Comparison of ENCODE assay signal across 10 cellular contexts in the genomic region with DNA sequence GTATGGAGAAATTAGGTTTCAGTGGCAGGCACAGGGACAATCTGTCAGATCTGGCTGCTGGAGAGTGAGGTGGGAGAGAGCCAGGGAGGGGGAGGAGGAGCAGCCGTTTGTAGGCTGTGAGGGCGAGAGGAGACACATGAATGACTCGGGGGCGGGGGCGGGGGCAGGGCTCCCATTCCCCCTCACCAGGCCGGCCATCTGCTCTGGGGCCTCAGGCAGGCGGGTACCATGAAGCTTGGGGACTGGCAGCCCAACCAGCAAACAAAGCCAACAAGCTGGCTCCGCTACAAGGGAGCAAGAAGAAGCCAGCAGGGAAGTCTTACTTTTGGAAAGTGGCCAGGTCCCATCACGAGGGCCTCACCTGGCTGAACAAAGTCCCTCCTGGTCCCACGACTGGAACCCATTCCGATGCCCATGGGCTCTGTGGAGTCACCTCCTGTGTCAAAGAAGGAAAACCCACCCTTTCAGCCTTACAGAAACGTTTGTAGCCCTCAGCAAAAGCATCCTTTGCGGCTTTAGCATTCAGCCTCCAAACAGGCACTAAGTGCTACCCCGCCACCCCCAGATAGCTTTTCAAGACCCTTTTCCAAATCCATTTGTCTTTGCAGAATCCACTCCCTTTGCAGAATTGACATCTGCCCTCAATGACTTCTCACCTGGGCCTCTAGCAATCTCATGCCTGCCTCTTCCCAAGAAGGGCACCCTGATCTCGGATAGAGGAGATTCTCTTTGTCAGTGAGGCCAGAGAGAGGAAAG. TPM values are rescaled to one million over a fixed set of nuclear protein-coding genes. Genes with fewer than 3 reads are reported as not detected.
A peak's percentile ranks its signal among the peaks of the same experiment; 100 is the strongest.
DNase-seq lines count a peak whose midpoint lies in the region; ATAC-seq and TF ChIP-seq lines count a peak whose summit lies in the region.
"Had no signal": no experiment of that assay in that cellular context is flagged by ENCODE, and none has a peak within 500 bp of the region (broad histone marks: within the 10 kb centered on the region; RNA-seq: fewer than 3 reads in every experiment).

No MANE protein-coding gene starts in this region.

- peaks cover 29% of the 10 kb centered on the region for H3K4me1 Mint-ChIP-seq in osteocyte (ENCODE audit: unreplicated experiment)

- H3K9me2 ChIP-seq in SK-N-SH, result no peaks in the 10 kb centered on the region

- no peaks in the 10 kb centered on the region for H4K20me1 ChIP-seq in SK-N-SH (ENCODE audit: insufficient read depth)

- no peaks in the 10 kb centered on the region for H3K27me3 ChIP-seq in SK-N-SH (ENCODE audit: insufficient read depth)
- H3K27me3 ChIP-seq in thyroid gland, result no peaks in the 10 kb centered on the region
- H3K27me3 ChIP-seq in colonic mucosa, result no peaks in the 10 kb centered on the region

- H3K27ac ChIP-seq in SK-N-SH (ENCODE audit: low read depth in 2 of 2, low read length in 1 of 2) (peak overlapping the region in 1 of 2 experiments; percentile 45; a peak in 2 of 4 replicates), thyroid gland (no peak overlapping the region), colonic mucosa (no peak overlapping the region)

- WGBS in SK-N-SH (ENCODE audit: low lambda C conversion rate), result 81% methylated on average over 11 of the region's 15 CpGs
- 51 to 58% methylated on average over 14 to 15 of the region's 15 CpGs for WGBS in thyroid gland, 2 donors

- no peak overlapping the region for H3K27ac Mint-ChIP-seq in osteocyte (ENCODE audit: unreplicated experiment)
- H3K27ac Mint-ChIP-seq: activated CD4-positive, alpha-beta T cell treated with anti-CD3 and anti-CD28 coated beads, Interleukin-2, amount 10 ng/mL, durations not matched to agents 7 days and 5 days; naive thymus-derived CD8-positive, alpha-beta T cell had no signal

- H2AFZ ChIP-seq in SK-N-SH (ENCODE audit: low read depth), result peak overlapping the region; percentile 81; the same call in 1 of the 2 replicates

- no peak overlapping the region for H3K9ac ChIP-seq in SK-N-SH
- no peak overlapping the region for H3K9ac ChIP-seq in colonic mucosa (ENCODE audit: low read depth in 2 of 2, low read length in 2 of 2)

- TF ChIP-seq EP300 in SK-N-SH (IDR thresholded peaks at IDR 0.05; ENCODE audit: borderline replicate concordance in 1 of 2, low read depth in 1 of 2, low read length in 1 of 2), result peak in 1 of 2 experiments; percentile 54; a peak in 2 of 4 replicates

- DNase-seq in SK-N-SH (peak; percentile 83), NCI-H1092 (lab: John Stamatoyannopoulos, UW) (peak; percentile 83), cerebellum (ENCODE audit: low spot score) (peak; percentile 94), thyroid gland (peak; percentile 44 to 53), A172 (ENCODE audit: low spot score) (no peak), colonic mucosa (no peak), osteocyte (ENCODE audit: extremely low spot score, unreplicated experiment) (no peak)

- TF ChIP-seq CTCF in SK-N-SH (IDR thresholded peaks at IDR 0.05) (no peak), thyroid gland (IDR thresholded peaks at IDR 0.05) (no peak), colonic mucosa (IDR thresholded peaks at IDR 0.05) (no peak), osteocyte (IDR thresholded peaks at IDR 0.05) (no peak)

- H3K36me3 ChIP-seq in SK-N-SH (replicated peaks in 1 of 2; ENCODE audit: control insufficient read depth in 1 of 2, insufficient read depth in 2 of 2, low read length in 1 of 2) (no peaks in the 10 kb centered on the region), thyroid gland (no peaks in the 10 kb centered on the region), colonic mucosa (no peaks in the 10 kb centered on the region)

- H3K79me2 ChIP-seq in SK-N-SH (ENCODE audit: insufficient read depth), result no peaks in the 10 kb centered on the region

- no peak for TF ChIP-seq RAD21 in SK-N-SH (IDR thresholded peaks at IDR 0.05; ENCODE audit: low read length)

- H3K27me3 Mint-ChIP-seq in osteocyte (ENCODE audit: unreplicated experiment), result no peaks in the 10 kb centered on the region

- no peak for ATAC-seq in SK-N-SH treated with all-trans-retinoic acid at 6 μM for 48 hours

- no peak overlapping the region for H3K4me3 Mint-ChIP-seq in osteocyte (ENCODE audit: unreplicated experiment)
- H3K4me3 Mint-ChIP-seq: activated CD4-positive, alpha-beta T cell treated with anti-CD3 and anti-CD28 coated beads, Interleukin-2, amount 10 ng/mL, durations not matched to agents 7 days and 5 days had no signal

- POLR2A ChIA-PET in SK-N-SH (lab: Yijun Ruan, JAX), result interaction anchor here (1.6 to 1.8 kb wide), 2 partner anchors 9 to 427 kb away, joined by 5 to 6 read pairs; partner anchors contain the start of gene SSTR2

- CTCF ChIA-PET in SK-N-SH (lab: Yijun Ruan, JAX), result interaction anchor here (0.6 to 7.1 kb wide), 55 partner anchors 9 to 599 kb away, joined by 3 to 104 read pairs (median 5); partner anchors contain the start of genes SLC39A11 and SSTR2

- intact Hi-C loops in thyroid gland (cut with DNase I) (loop anchor here (5.0 to 10.0 kb wide), 2 partner anchors 171 to 428 kb away; no protein-coding TSS in a partner anchor), colonic mucosa (cut with DNase I) (loop anchor here (5.0 kb wide), 2 partner anchors 168 to 428 kb away; no protein-coding TSS in a partner anchor)

- no peaks in the 10 kb centered on the region for H3F3A ChIP-seq in SK-N-SH (replicated peaks; ENCODE audit: insufficient read depth)

- H3K9me3 Mint-ChIP-seq in osteocyte (ENCODE audit: unreplicated experiment), result no peaks in the 10 kb centered on the region
- H3K9me3 Mint-ChIP-seq: activated CD4-positive, alpha-beta T cell treated with anti-CD3 and anti-CD28 coated beads, Interleukin-2, amount 10 ng/mL, durations not matched to agents 7 days and 5 days; naive thymus-derived CD8-positive, alpha-beta T cell had no signal

- H3K9me3 ChIP-seq in SK-N-SH (no peaks in the 10 kb centered on the region), thyroid gland (no peaks in the 10 kb centered on the region), colonic mucosa (no peaks in the 10 kb centered on the region)

- H3K36me3 Mint-ChIP-seq in osteocyte (ENCODE audit: unreplicated experiment), result no peaks in the 10 kb centered on the region
- H3K36me3 Mint-ChIP-seq: naive thymus-derived CD8-positive, alpha-beta T cell had no signal

- H3K4me1 ChIP-seq in SK-N-SH (ENCODE audit: control insufficient read depth in 1 of 2, insufficient read depth in 2 of 2, low read depth in 1 of 2, low read length in 1 of 2) (peaks cover 6 to 22% of the 10 kb centered on the region in 2 experiments; a peak in 1 of 4 replicates), thyroid gland (peaks cover 0 to 14% of the 10 kb centered on the region in 2 donors), colonic mucosa (no peaks in the 10 kb centered on the region)

- no peak for TF ChIP-seq POLR2A in thyroid gland (IDR thresholded peaks at IDR 0.05)

- H3K4me3 ChIP-seq in SK-N-SH (ENCODE audit: low read depth in 2 of 2, low read length in 1 of 2) (peak overlapping the region in 1 of 2 experiments; percentile 31; a peak in 1 of 4 replicates), thyroid gland (replicated peaks in 1 of 3) (no peak overlapping the region), colonic mucosa (no peak overlapping the region)

- H3K4me2 ChIP-seq in SK-N-SH, result peak overlapping the region; percentile 31; the same call in 1 of the 2 replicates

TF ChIP-seq in SK-N-SH, 30 proteins besides CTCF, POLR2A, EP300 and RAD21 (continues in another document):
- TF ChIP-seq IRF3 (IDR thresholded peaks at IDR 0.05; ENCODE audit: low read depth, low read length), result no peak

TF ChIP-seq in SK-N-SH treated with all-trans-retinoic acid at 6 μM for 48 hours, 23 proteins besides CTCF, POLR2A, EP300 and RAD21 (continues in another document):
- TF ChIP-seq GLIS3 (CRISPR knock-in tag; IDR thresholded peaks at IDR 0.05), result no peak
- no peak for TF ChIP-seq PPARA (CRISPR knock-in tag; IDR thresholded peaks at IDR 0.05; ENCODE audit: borderline replicate concordance)
- no peak for TF ChIP-seq ZNF70 (CRISPR knock-in tag; IDR thresholded peaks at IDR 0.05)
- no peak for TF ChIP-seq CREB5 (CRISPR knock-in tag; IDR thresholded peaks at IDR 0.05; ENCODE audit: low read depth)

RNA-seq across cellular contexts. Expression of gene SSTR2, which starts 9.2 kb away (rescaled TPM):
- 0.44 and 0.67 TPM in 2 replicates for polyA plus RNA-seq in SK-N-SH (2012; rRNA removed)
- polyA plus RNA-seq in SK-N-SH (2012; cell fraction: cytosol; rRNA removed), result 0.41 and 0.47 TPM in 2 replicates
- polyA plus RNA-seq in SK-N-SH (2012; cell fraction: nucleus; rRNA removed), result 0.49 and 0.73 TPM in 2 replicates
- total RNA-seq in cerebellum, result 58.7 TPM
- total RNA-seq in thyroid gland, result 1 to 10 TPM in 2 of 4 donors, under 1 TPM in 2; 0.56 to 2.5 (median 0.99) TPM
- total RNA-seq in A172 (2014; rRNA removed; shearing (Covaris generic)), result 4.3 and 4.8 TPM in 2 replicates
- total RNA-seq in colonic mucosa, result under 1 TPM; 0.74 to 0.90 TPM
- total RNA-seq in osteocyte, result 28.6 and 29.9 TPM in 2 replicates
- total RNA-seq: activated CD4-positive, alpha-beta T cell treated with anti-CD3 and anti-CD28 coated beads, Interleukin-2, amount 10 ng/mL, durations not matched to agents 7 days and 5 days; naive thymus-derived CD8-positive, alpha-beta T cell had no signal
- polyA plus RNA-seq: naive thymus-derived CD8-positive, alpha-beta T cell had no signal

RNA-seq across cellular contexts. Expression of gene COG1, which starts 37.3 kb away (rescaled TPM):
- 52.8 and 53.1 TPM in 2 replicates for polyA plus RNA-seq in SK-N-SH (2012; rRNA removed)
- 21.9 and 24.1 TPM in 2 replicates for polyA plus RNA-seq in SK-N-SH (2012; cell fraction: cytosol; rRNA removed)
- 159 and 187 TPM in 2 replicates for polyA plus RNA-seq in SK-N-SH (2012; cell fraction: nucleus; rRNA removed)
- total RNA-seq in cerebellum, result 24.0 TPM
- 10 to 100 TPM; 31.9 to 42.9 (median 37.2) TPM for total RNA-seq in thyroid gland
- total RNA-seq in A172 (2014; rRNA removed; shearing (Covaris generic)), result 25.3 and 28.0 TPM in 2 replicates
- total RNA-seq in colonic mucosa, result 10 to 100 TPM; 41.0 to 41.2 TPM
- total RNA-seq in osteocyte, result 45.6 and 45.7 TPM in 2 replicates

Comparison
In these comparisons a context has a peak if more than half of its experiments do, and no peak if none do; other contexts are left out.
1. DNase-seq: peak in SK-N-SH (single experiment), NCI-H1092 (single experiment), cerebellum (single experiment) and thyroid gland (2 of 2); none in A172 (single experiment), colonic mucosa (single experiment) and osteocyte (single experiment).